In the genomic region with DNA sequence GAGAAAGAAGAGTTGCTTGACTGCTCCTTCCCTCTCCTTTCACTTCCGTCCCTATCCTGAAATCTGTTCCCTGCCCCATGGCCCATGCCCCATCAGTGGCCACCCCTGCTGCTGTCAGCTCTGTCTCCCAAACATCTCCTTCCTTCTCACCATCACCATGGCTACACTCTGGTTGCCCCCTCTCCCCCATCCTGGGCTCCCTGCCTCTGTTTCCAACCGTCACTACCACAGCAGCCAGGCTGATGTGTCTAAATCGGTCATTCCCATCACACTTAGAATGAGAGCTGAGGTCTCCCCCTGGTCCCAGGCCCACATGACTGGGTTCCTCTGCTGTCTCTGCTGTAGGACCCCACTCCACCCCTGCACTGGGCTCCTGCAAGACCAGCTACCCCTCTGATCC, we compare ENCODE assay signal across 24 cellular contexts.
"Had no signal": no experiment of that assay in that cellular context is flagged by ENCODE, and none has a peak within 500 bp of the region (broad histone marks: within the 10 kb centered on the region; RNA-seq: fewer than 3 reads in every experiment).

No MANE protein-coding gene starts in this region.

- H3K9me3 Mint-ChIP-seq: memory B cell; natural killer cell; stimulated activated effector memory CD8-positive, alpha-beta T cell treated with anti-CD3 and anti-CD28 coated beads, Interleukin-12 subunit alpha, Interleukin-12 subunit beta, amount 100 ng/mL, for 72 hours had no signal

- H2AFZ ChIP-seq: parathyroid adenoma had no signal

- FAIRE-seq: endometrium, frontal cortex, keratinocyte, small intestine had no signal

- H3K4me1 Mint-ChIP-seq: memory B cell, natural killer cell had no signal

- H3K27me3 ChIP-seq: right lobe of liver, thyroid gland had no signal

- H3K4me1 ChIP-seq: parathyroid adenoma, right lobe of liver, thyroid gland had no signal

- H3K4me3 Mint-ChIP-seq: memory B cell; natural killer cell; stimulated activated effector memory CD8-positive, alpha-beta T cell treated with anti-CD3 and anti-CD28 coated beads, Interleukin-12 subunit alpha, Interleukin-12 subunit beta, amount 100 ng/mL, for 72 hours had no signal

- ATAC-seq: left lobe of liver; natural killer cell; right lobe of liver; stimulated activated effector memory CD8-positive, alpha-beta T cell treated with anti-CD3 and anti-CD28 coated beads, Interleukin-12 subunit alpha, Interleukin-12 subunit beta, amount 100 ng/mL, for 72 hours had no signal

- H3K27ac Mint-ChIP-seq: memory B cell; natural killer cell; progenitor cell of endocrine pancreas; stimulated activated effector memory CD8-positive, alpha-beta T cell treated with anti-CD3 and anti-CD28 coated beads, Interleukin-12 subunit alpha, Interleukin-12 subunit beta, amount 100 ng/mL, for 72 hours had no signal

- H3K4me3 ChIP-seq: coronary artery, lung, right lobe of liver, stomach, thyroid gland had no signal

- H3K9me3 ChIP-seq: neutrophil, right lobe of liver, stomach, thyroid gland had no signal

- H3K36me3 Mint-ChIP-seq: memory B cell; natural killer cell; stimulated activated effector memory CD8-positive, alpha-beta T cell treated with anti-CD3 and anti-CD28 coated beads, Interleukin-12 subunit alpha, Interleukin-12 subunit beta, amount 100 ng/mL, for 72 hours had no signal

- H3K36me3 ChIP-seq: neutrophil, right lobe of liver, stomach, thyroid gland had no signal

- H3K9ac ChIP-seq: parathyroid adenoma had no signal

- H3K27ac ChIP-seq: coronary artery, neutrophil, parathyroid adenoma, right lobe of liver, stomach, thyroid gland had no signal

- DNase-seq: dermis blood vessel endothelial cell; effector memory CD4-positive, alpha-beta T cell; erythroblast; head of caudate nucleus; natural killer cell; small intestine; stimulated activated CD4-positive, alpha-beta T cell treated with anti-CD3 and anti-CD28 coated beads, Interleukin-2, amount 100 ng/mL, for 24 hours; stimulated activated CD4-positive, alpha-beta T cell treated with anti-CD3 and anti-CD28 coated beads, Interleukin-4, amount 100 ng/mL, for 24 hours; stimulated activated naive CD4-positive, alpha-beta T cell treated with Interleukin-2 at 50 U/mL for 16 hours; stomach; thyroid gland; trophoblast cell had no signal

- H3K79me2 ChIP-seq: parathyroid adenoma had no signal
